1 cellular context compared by ENCODE assay signal in the genomic region with DNA sequence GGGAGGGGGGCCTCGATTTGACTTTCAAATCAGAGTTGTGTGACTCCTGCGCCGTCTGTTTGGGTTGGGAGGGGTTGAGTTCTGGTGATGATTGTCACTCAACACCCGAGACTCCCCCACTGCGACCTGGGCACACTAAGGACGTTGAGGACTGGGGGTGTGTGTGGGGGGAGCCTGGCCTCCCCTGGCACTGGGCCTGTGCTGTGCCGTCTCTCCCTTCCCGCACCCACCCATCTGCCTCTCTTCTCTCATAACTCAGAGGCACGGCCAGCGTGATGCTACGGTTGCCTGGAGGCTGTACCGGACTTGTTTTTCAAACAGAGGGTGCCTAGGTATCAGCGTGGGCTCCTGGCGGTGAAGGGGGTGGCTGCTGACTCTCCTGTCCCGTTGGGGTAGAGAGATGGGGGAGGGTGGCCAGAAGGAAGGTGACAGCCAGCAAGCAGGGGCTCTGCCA.
TF ChIP-seq lines count a peak whose summit lies in the region.

No MANE protein-coding gene starts in this region.

TF ChIP-seq in IMR-90, 13 proteins besides CTCF, POLR2A, EP300 and RAD21 (continued from another document):
- TF ChIP-seq, protein P1, sequence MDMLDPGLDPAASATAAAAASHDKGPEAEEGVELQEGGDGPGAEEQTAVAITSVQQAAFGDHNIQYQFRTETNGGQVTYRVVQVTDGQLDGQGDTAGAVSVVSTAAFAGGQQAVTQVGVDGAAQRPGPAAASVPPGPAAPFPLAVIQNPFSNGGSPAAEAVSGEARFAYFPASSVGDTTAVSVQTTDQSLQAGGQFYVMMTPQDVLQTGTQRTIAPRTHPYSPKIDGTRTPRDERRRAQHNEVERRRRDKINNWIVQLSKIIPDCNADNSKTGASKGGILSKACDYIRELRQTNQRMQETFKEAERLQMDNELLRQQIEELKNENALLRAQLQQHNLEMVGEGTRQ (IDR thresholded peaks at IDR 0.05; ENCODE audit: low read depth, low read length), result no peak
- TF ChIP-seq FOS (IDR thresholded peaks at IDR 0.05; ENCODE audit: low read depth, low read length), result no peak
